ENCODE assay signal across 25 cellular contexts in genomic region chr17:46739982-46740381, GRCh38.
"Had no signal": no experiment of that assay in that cellular context is flagged by ENCODE, and none has a peak within 500 bp of the region (broad histone marks: within the 10 kb centered on the region; RNA-seq: fewer than 3 reads in every experiment).

No MANE protein-coding gene starts in this region.

- H3K36me3 ChIP-seq: ovary, thoracic aorta had no signal

- H3K27ac Mint-ChIP-seq: dendritic cell treated with granulocyte-macrophage colony-stimulating factor and Interleukin-4, amounts not matched to agents 40 ng/mL and 50 ng/mL, for 4 days; endodermal cell; memory B cell; natural killer cell treated with Interleukin-12 subunit alpha and Interleukin-12 subunit beta and Interleukin-15 and Interleukin-18, amount 100 ng/mL, for 72 hours; stimulated activated naive B cell treated with anti-CD40 and anti-IgM and Interleukin-4, amounts not matched to agents 10 μg/mL and 1 μg/mL and 100 μg/mL, for 72 hours; stimulated activated naive CD8-positive, alpha-beta T cell treated with anti-CD3 and anti-CD28 coated beads, Interleukin-15, Interleukin-2, amounts not matched to agents 100 ng/mL and 50 ng/mL, for 24 hours had no signal

- H3K36me3 Mint-ChIP-seq: natural killer cell treated with Interleukin-12 subunit alpha and Interleukin-12 subunit beta and Interleukin-15 and Interleukin-18, amount 100 ng/mL, for 72 hours had no signal

- DNase-seq: effector CD8-positive, alpha-beta T cell; endodermal cell; foreskin fibroblast; gastrocnemius medialis; head of caudate nucleus; left ventricle myocardium superior; mucosa of descending colon; naive B cell; occipital lobe; ovary; right lobe of liver; small intestine; stimulated activated CD4-positive, alpha-beta T cell treated with anti-CD3 and anti-CD28 coated beads, Interleukin-15, amount 100 ng/mL, for 24 hours; stimulated activated CD4-positive, alpha-beta T cell treated with anti-CD3 and anti-CD28 coated beads, Interleukin-2, amount 100 ng/mL, for 48 hours; stimulated activated naive B cell treated with anti-CD40 and anti-IgM and Interleukin-4, amounts not matched to agents 10 μg/mL and 1 μg/mL and 100 μg/mL, for 72 hours; upper lobe of left lung had no signal

- H3K9me3 Mint-ChIP-seq: dendritic cell treated with granulocyte-macrophage colony-stimulating factor and Interleukin-4, amounts not matched to agents 40 ng/mL and 50 ng/mL, for 4 days; endodermal cell; memory B cell; natural killer cell treated with Interleukin-12 subunit alpha and Interleukin-12 subunit beta and Interleukin-15 and Interleukin-18, amount 100 ng/mL, for 72 hours; stimulated activated naive B cell treated with anti-CD40 and anti-IgM and Interleukin-4, amounts not matched to agents 10 μg/mL and 1 μg/mL and 100 μg/mL, for 72 hours; stimulated activated naive CD8-positive, alpha-beta T cell treated with anti-CD3 and anti-CD28 coated beads, Interleukin-15, Interleukin-2, amounts not matched to agents 100 ng/mL and 50 ng/mL, for 24 hours had no signal

- H3K27me3 ChIP-seq: gastrocnemius medialis, ovary, right lobe of liver, tibial nerve, upper lobe of left lung had no signal

- H3K9me3 ChIP-seq: gastrocnemius medialis, mucosa of descending colon, ovary, right lobe of liver, thoracic aorta, tibial nerve, upper lobe of left lung had no signal

- H3K27me3 Mint-ChIP-seq: dendritic cell treated with granulocyte-macrophage colony-stimulating factor and Interleukin-4, amounts not matched to agents 40 ng/mL and 50 ng/mL, for 4 days; memory B cell; naive B cell; natural killer cell treated with Interleukin-12 subunit alpha and Interleukin-12 subunit beta and Interleukin-15 and Interleukin-18, amount 100 ng/mL, for 72 hours; stimulated activated naive B cell treated with anti-CD40 and anti-IgM and Interleukin-4, amounts not matched to agents 10 μg/mL and 1 μg/mL and 100 μg/mL, for 72 hours; stimulated activated naive CD8-positive, alpha-beta T cell treated with anti-CD3 and anti-CD28 coated beads, Interleukin-15, Interleukin-2, amounts not matched to agents 100 ng/mL and 50 ng/mL, for 24 hours had no signal

- H3K4me3 Mint-ChIP-seq: dendritic cell treated with granulocyte-macrophage colony-stimulating factor and Interleukin-4, amounts not matched to agents 40 ng/mL and 50 ng/mL, for 4 days; endodermal cell; memory B cell; naive B cell; natural killer cell treated with Interleukin-12 subunit alpha and Interleukin-12 subunit beta and Interleukin-15 and Interleukin-18, amount 100 ng/mL, for 72 hours; stimulated activated naive B cell treated with anti-CD40 and anti-IgM and Interleukin-4, amounts not matched to agents 10 μg/mL and 1 μg/mL and 100 μg/mL, for 72 hours; stimulated activated naive CD8-positive, alpha-beta T cell treated with anti-CD3 and anti-CD28 coated beads, Interleukin-15, Interleukin-2, amounts not matched to agents 100 ng/mL and 50 ng/mL, for 24 hours had no signal

- ATAC-seq: esophagus mucosa; gastrocnemius medialis; left ventricle myocardium superior; mucosa of descending colon; natural killer cell treated with Interleukin-12 subunit alpha and Interleukin-12 subunit beta and Interleukin-15 and Interleukin-18, amount 100 ng/mL, for 72 hours; right lobe of liver; stimulated activated naive B cell treated with anti-CD40 and anti-IgM and Interleukin-4, amounts not matched to agents 10 μg/mL and 1 μg/mL and 100 μg/mL, for 72 hours had no signal

- H3K4me3 ChIP-seq: gastrocnemius medialis, lung, mucosa of descending colon, ovary, right lobe of liver, thoracic aorta, tibial nerve, upper lobe of left lung had no signal

- H3K27ac ChIP-seq: epithelial cell of prostate, gastrocnemius medialis, ovary, right lobe of liver, thoracic aorta, tibial nerve, upper lobe of left lung had no signal

- H3K4me1 ChIP-seq: gastrocnemius medialis, right lobe of liver, tibial nerve, upper lobe of left lung had no signal
